Comparison of ENCODE assay signal across 8 cellular contexts in genomic region chr9:33162721-33163311, GRCh38. TPM values are rescaled to one million over a fixed set of nuclear protein-coding genes. Genes with fewer than 3 reads are reported as not detected.
DNase-seq lines count a peak whose midpoint lies in the region; ATAC-seq and TF ChIP-seq lines count a peak whose summit lies in the region.

No MANE protein-coding gene starts in this region.

- CTCF ChIA-PET in activated CD4-positive, alpha-beta memory T cell treated with anti-CD3 and anti-CD28 coated beads, Interleukin-2, amount 10 ng/mL, durations not matched to agents 7 days and 5 days (lab: Charles Lee), result no interaction called here

- peaks cover 65% of the 10 kb centered on the region for H3K4me1 ChIP-seq in smooth muscle cell (ENCODE audit: low read depth)

- intact Hi-C loops in left cardiac atrium (cut with DNase I), result loop anchor here (5.0 to 10.0 kb wide), 2 partner anchors 36 to 58 kb away; no protein-coding TSS in a partner anchor

- no peaks in the 10 kb centered on the region for H3K27me3 ChIP-seq in smooth muscle cell (ENCODE audit: low read depth)

- TF ChIP-seq CTCF in smooth muscle cell (IDR thresholded peaks at IDR 0.05; ENCODE audit: borderline replicate concordance, insufficient read depth, poor library complexity, severe bottlenecking), result no peak

- no peak for ATAC-seq in left cardiac atrium
- no peak for ATAC-seq in HG03342 (IDR thresholded peaks at IDR 0.05; ENCODE audit: unreplicated experiment)

- POLR2A ChIA-PET in activated CD4-positive, alpha-beta memory T cell treated with anti-CD3 and anti-CD28 coated beads, Interleukin-2, amount 10 ng/mL, durations not matched to agents 7 days and 5 days (lab: Charles Lee), result interaction anchor here (1.1 to 12.5 kb wide), 4 partner anchors 12 to 138 kb away, joined by 3 to 115 read pairs (median 4); partner anchors contain the start of gene DNAJA1

- H3K4me1 Mint-ChIP-seq in activated CD4-positive, alpha-beta memory T cell treated with anti-CD3 and anti-CD28 coated beads, Interleukin-2, amount 10 ng/mL, durations not matched to agents 7 days and 5 days, result peaks cover 79% of the 10 kb centered on the region

- H4K20me1 ChIP-seq in smooth muscle cell (ENCODE audit: low read depth), result peaks cover 62% of the 10 kb centered on the region

- H3K27ac ChIP-seq in smooth muscle cell (ENCODE audit: low read depth), result peak overlapping the region; percentile 97

- no peaks in the 10 kb centered on the region for H3K27me3 Mint-ChIP-seq in activated CD4-positive, alpha-beta memory T cell treated with anti-CD3 and anti-CD28 coated beads, Interleukin-2, amount 10 ng/mL, durations not matched to agents 7 days and 5 days

- no peak for DNase-seq in activated CD4-positive, alpha-beta memory T cell treated with anti-CD3 and anti-CD28 coated beads, Interleukin-2, amount 10 ng/mL, durations not matched to agents 7 days and 5 days
- DNase-seq in left cardiac atrium (peak; percentile 66), smooth muscle cell (lab: John Stamatoyannopoulos, UW; ENCODE audit: unreplicated experiment) (no peak), NCI-H446 (lab: John Stamatoyannopoulos, UW) (no peak), cerebellum (ENCODE audit: low spot score) (no peak), NOMO-1 treated with DMSO at 0.1 percent for 48 hours (lab: John Stamatoyannopoulos, UW; ENCODE audit: unreplicated experiment) (no peak)

- peak overlapping the region; percentile 97 for H3K4me2 ChIP-seq in smooth muscle cell

- H3F3A ChIP-seq in smooth muscle cell (ENCODE audit: low read depth), result peaks cover 23% of the 10 kb centered on the region

- H3K9me3 ChIP-seq in smooth muscle cell (replicated peaks; ENCODE audit: low read depth), result no peaks in the 10 kb centered on the region

- H3K9me3 Mint-ChIP-seq in activated CD4-positive, alpha-beta memory T cell treated with anti-CD3 and anti-CD28 coated beads, Interleukin-2, amount 10 ng/mL, durations not matched to agents 7 days and 5 days, result no peaks in the 10 kb centered on the region

- H3K79me2 ChIP-seq in smooth muscle cell (ENCODE audit: low read depth), result peaks cover 82% of the 10 kb centered on the region

- H3K36me3 Mint-ChIP-seq in activated CD4-positive, alpha-beta memory T cell treated with anti-CD3 and anti-CD28 coated beads, Interleukin-2, amount 10 ng/mL, durations not matched to agents 7 days and 5 days (ENCODE audit: low read depth), result peaks cover 24% of the 10 kb centered on the region

- H3K27ac Mint-ChIP-seq in activated CD4-positive, alpha-beta memory T cell treated with anti-CD3 and anti-CD28 coated beads, Interleukin-2, amount 10 ng/mL, durations not matched to agents 7 days and 5 days, result peak overlapping the region; percentile 91

- H2AFZ ChIP-seq in smooth muscle cell (ENCODE audit: low read depth), result no peak overlapping the region

- WGBS in smooth muscle cell (ENCODE audit: low lambda C conversion rate), result 68% methylated on average over 9 of the region's 9 CpGs

- H3K4me3 ChIP-seq in GM08714 (ENCODE audit: low read length), result peak overlapping the region; percentile 81; the same call in 1 of the 2 replicates
- peak overlapping the region; percentile 19 for H3K4me3 ChIP-seq in smooth muscle cell

- no peaks in the 10 kb centered on the region for H3K36me3 ChIP-seq in smooth muscle cell (ENCODE audit: low read depth)

- peak overlapping the region; percentile 64 for H3K9ac ChIP-seq in smooth muscle cell (ENCODE audit: low read depth)

- no peak overlapping the region for H3K4me3 Mint-ChIP-seq in activated CD4-positive, alpha-beta memory T cell treated with anti-CD3 and anti-CD28 coated beads, Interleukin-2, amount 10 ng/mL, durations not matched to agents 7 days and 5 days

RNA-seq across cellular contexts. Expression of gene B4GALT1, which starts 4.3 kb away (rescaled TPM):
- total RNA-seq in activated CD4-positive, alpha-beta memory T cell treated with anti-CD3 and anti-CD28 coated beads, Interleukin-2, amount 10 ng/mL, durations not matched to agents 7 days and 5 days, result 10 to 100 TPM; 69.2 to 70.8 TPM
- total RNA-seq in left cardiac atrium (100 to 1,000 TPM in 1 of 2 donors, 10 to 100 TPM in 1; 49.5 to 107 TPM), smooth muscle cell (46.9 and 56.3 TPM in 2 replicates), cerebellum (2.8 TPM)
- 49.2 and 49.3 TPM in 2 replicates for polyA plus RNA-seq in smooth muscle cell

Comparison
In these comparisons a context has a peak if more than half of its experiments do, and no peak if none do; other contexts are left out.
1. RNA of gene B4GALT1, which starts 4.3 kb away (total RNA-seq): 49.5 to 107 TPM in left cardiac atrium, 69.2 to 70.8 TPM in activated CD4-positive, alpha-beta memory T cell treated with anti-CD3 and anti-CD28 coated beads, Interleukin-2, amount 10 ng/mL, durations not matched to agents 7 days and 5 days and 46.9 to 56.3 TPM in smooth muscle cell; 2.8 TPM in cerebellum (single experiment); every median in the first group is over 10 times any median in the second.